Comparison of ENCODE assay signal across 16 cellular contexts in the genomic region with DNA sequence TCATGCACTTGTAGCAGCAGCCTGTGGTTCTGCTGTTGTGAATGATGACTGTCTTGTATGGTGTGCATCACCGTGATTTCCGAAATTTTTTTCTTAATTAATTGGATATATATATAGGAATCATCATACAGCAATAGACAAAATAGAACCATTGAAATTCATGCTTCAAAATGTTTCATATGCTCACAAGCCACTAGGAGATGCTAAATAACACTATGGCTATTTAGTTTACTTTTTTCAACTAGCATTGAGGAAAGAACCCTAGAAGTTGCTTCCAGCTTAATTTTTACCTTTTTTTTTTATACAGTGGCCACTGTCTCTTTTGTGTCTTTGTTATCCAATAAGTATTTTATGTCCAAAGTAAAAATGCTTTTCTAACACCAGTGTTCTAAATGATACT.
A peak's percentile ranks its signal among the peaks of the same experiment; 100 is the strongest.
DNase-seq lines count a peak whose midpoint lies in the region; ATAC-seq, FAIRE-seq and TF ChIP-seq lines count a peak whose summit lies in the region.
"Had no signal": no experiment of that assay in that cellular context is flagged by ENCODE, and none has a peak within 500 bp of the region (broad histone marks: within the 10 kb centered on the region; RNA-seq: fewer than 3 reads in every experiment).

No MANE protein-coding gene starts in this region.

- H3K4me3 ChIP-seq in BE2C (ENCODE audit: low read depth, low read length) (no peak overlapping the region), IMR-90 (ENCODE audit: insufficient read depth, low read depth, low read length) (no peak overlapping the region), keratinocyte (ENCODE audit: control insufficient read depth in 2 of 3, extremely low read depth in 1 of 3, insufficient read depth in 2 of 3, low read depth in 1 of 3, low read length in 3 of 3) (no peak overlapping the region), kidney (ENCODE audit: low read length in 2 of 2) (no peak overlapping the region)
- H3K4me3 ChIP-seq: BLaER1 treated with 17β-estradiol and CSF1 and Interleukin-3, amounts not matched to agents 10 nM and 100 nM; heart left ventricle; SJSA1 had no signal

- no peak overlapping the region for H2BK120ac ChIP-seq in IMR-90 (ENCODE audit: low read depth, low read length)

- no peak overlapping the region for H2AK9ac ChIP-seq in IMR-90 (replicated peaks; ENCODE audit: low read depth, low read length, poor library complexity)

- no peak overlapping the region for H3K4ac ChIP-seq in IMR-90 (ENCODE audit: low read depth, low read length)

- no peak overlapping the region for H4K91ac ChIP-seq in IMR-90 (ENCODE audit: insufficient read depth, low read depth, low read length)

- no peaks in the 10 kb centered on the region for H3K79me1 ChIP-seq in IMR-90 (ENCODE audit: low read depth in 1 of 2, low read length in 2 of 2)

- no peak for DNase-seq in BE2C
- DNase-seq in IMR-90: peak; percentile 25
- DNase-seq in astrocyte of the hippocampus (ENCODE audit: low read depth, low spot score): peak; percentile 16
- DNase-seq in keratinocyte (ENCODE audit: low read depth, low spot score): no peak
- no peak for DNase-seq in kidney
- DNase-seq in globus pallidus (ENCODE audit: low spot score): no peak
- no peak for DNase-seq in NCI-H1930 (lab: John Stamatoyannopoulos, UW)
- DNase-seq: activated CD8-positive, alpha-beta T cell treated with anti-CD3 and anti-CD28 coated beads for 36 hours; aorta; effector CD8-positive, alpha-beta T cell; heart left ventricle; posterior cingulate gyrus had no signal

- H3K18ac ChIP-seq in IMR-90 (ENCODE audit: low read depth, low read length): no peak overlapping the region

- FAIRE-seq in keratinocyte (lab: Jason Lieb, UNC): no peak
- FAIRE-seq in kidney (lab: Jason Lieb, UNC): no peak
- FAIRE-seq: TTC549 had no signal

- no TSS peak for BruUV-seq in IMR-90 (replicated peaks; lab: Mats Ljungman, UMichigan)

- ATAC-seq in IMR-90 (ENCODE audit: low read depth) (no peak), HG02571 (IDR thresholded peaks at IDR 0.05; ENCODE audit: unreplicated experiment) (no peak)
- ATAC-seq: activated CD8-positive, alpha-beta T cell treated with anti-CD3 and anti-CD28 coated beads for 36 hours; heart left ventricle had no signal

- H2BK15ac ChIP-seq in IMR-90 (ENCODE audit: low read depth, low read length): no peak overlapping the region

- H3K9me1 ChIP-seq in IMR-90 (ENCODE audit: insufficient read depth, low read length) (no peaks in the 10 kb centered on the region), keratinocyte (ENCODE audit: control insufficient read depth, extremely low read depth, insufficient read depth, low read length) (no peaks in the 10 kb centered on the region)

- intact Hi-C loops in IMR-90 (cut with micrococcal nuclease) (loop anchor here (1.0 to 10.0 kb wide), 2 partner anchors 568 to 1125 kb away; no protein-coding TSS in a partner anchor), kidney (cut with DNase I) (no loop called here)

- H3K9me3 ChIP-seq in BE2C (no peaks in the 10 kb centered on the region), IMR-90 (ENCODE audit: control insufficient read depth, insufficient read depth, low read length) (no peaks in the 10 kb centered on the region), keratinocyte (ENCODE audit: control insufficient read depth, low read depth, low read length) (no peaks in the 10 kb centered on the region), kidney (ENCODE audit: control insufficient read depth in 1 of 2, low read length in 2 of 2) (no peaks in the 10 kb centered on the region)
- H3K9me3 ChIP-seq: heart left ventricle, SJSA1 had no signal

- no peak overlapping the region for H3K4me2 ChIP-seq in IMR-90 (ENCODE audit: low read depth, low read length)
- no peak overlapping the region for H3K4me2 ChIP-seq in keratinocyte (ENCODE audit: control insufficient read depth, extremely low read depth, insufficient read depth, low read depth, low read length)
- H3K4me2 ChIP-seq: BLaER1 treated with 17β-estradiol and CSF1 and Interleukin-3, amounts not matched to agents 10 nM and 100 nM had no signal

- no peak overlapping the region for H3K23ac ChIP-seq in IMR-90 (ENCODE audit: low read depth, low read length)

- H2AFZ ChIP-seq in IMR-90 (replicated peaks; ENCODE audit: low read length, poor library complexity) (no peak overlapping the region), keratinocyte (ENCODE audit: control insufficient read depth, low read length) (no peak overlapping the region)

- in situ Hi-C loops in IMR-90 (cut with MboI; ENCODE audit: low sequenced_read_pairs): no loop called here

- no CpG with 5 or more reads among the region's 2 CpGs for WGBS in IMR-90 (ENCODE audit: extremely low coverage in 2 of 2, insufficient read length in 1 of 2), 2 experiments

- H4K5ac ChIP-seq in IMR-90 (ENCODE audit: low read depth, low read length): no peak overlapping the region

- H3K79me2 ChIP-seq in keratinocyte (ENCODE audit: control insufficient read depth, insufficient read depth, low read length): no peaks in the 10 kb centered on the region

- no peak overlapping the region for H2BK5ac ChIP-seq in IMR-90 (ENCODE audit: low read depth, low read length, poor library complexity, severe bottlenecking)

- CTCF ChIA-PET in IMR-90 (lab: Yijun Ruan, JAX): interaction anchor here (0.5 to 1.7 kb wide), 4 partner anchors 271 to 952 kb away, joined by 3 to 5 read pairs (median 4); no protein-coding TSS in a partner anchor

- no peak overlapping the region for H4K8ac ChIP-seq in IMR-90 (ENCODE audit: low read depth in 2 of 2, low read length in 2 of 2)

- H4K20me1 ChIP-seq in IMR-90 (ENCODE audit: insufficient read depth, low read length): no peaks in the 10 kb centered on the region
- H4K20me1 ChIP-seq in keratinocyte (ENCODE audit: control insufficient read depth, extremely low read depth, insufficient read depth, low read length): no peaks in the 10 kb centered on the region
- H4K20me1 ChIP-seq: BLaER1 treated with 17β-estradiol and CSF1 and Interleukin-3, amounts not matched to agents 10 nM and 100 nM had no signal

- H3K56ac ChIP-seq in IMR-90 (ENCODE audit: extremely low read depth, insufficient read depth, low read length): no peak overlapping the region

- POLR2A ChIA-PET in IMR-90 (lab: Charles Lee; ENCODE audit: unreplicated experiment): no interaction called here

- H3K9ac ChIP-seq in IMR-90 (ENCODE audit: low read depth, low read length) (no peak overlapping the region), keratinocyte (ENCODE audit: control insufficient read depth, extremely low read depth, insufficient read depth, low read length) (no peak overlapping the region), kidney (ENCODE audit: low read length in 2 of 2) (no peak overlapping the region)
- H3K9ac ChIP-seq: BLaER1 treated with 17β-estradiol and CSF1 and Interleukin-3, amounts not matched to agents 10 nM and 100 nM had no signal

- H3K4me1 ChIP-seq in BE2C (no peaks in the 10 kb centered on the region), IMR-90 (ENCODE audit: control insufficient read depth, insufficient read depth, low read length) (no peaks in the 10 kb centered on the region), keratinocyte (ENCODE audit: control insufficient read depth, extremely low read depth, insufficient read depth, low read length) (peaks cover 25% of the 10 kb centered on the region), kidney (ENCODE audit: control insufficient read depth in 1 of 2, insufficient read depth in 1 of 2, low read depth in 1 of 2, low read length in 2 of 2) (no peaks in the 10 kb centered on the region)

- H2BK20ac ChIP-seq in IMR-90 (ENCODE audit: low read depth, low read length): no peak overlapping the region

- H3K14ac ChIP-seq in IMR-90 (replicated peaks; ENCODE audit: low read depth, low read length): no peak overlapping the region

- H3K36me3 ChIP-seq in BE2C: no peaks in the 10 kb centered on the region
- H3K36me3 ChIP-seq in IMR-90 (ENCODE audit: control insufficient read depth, insufficient read depth, low read length): no peaks in the 10 kb centered on the region
- no peaks in the 10 kb centered on the region for H3K36me3 ChIP-seq in keratinocyte (ENCODE audit: control insufficient read depth in 2 of 2, extremely low read depth in 1 of 2, insufficient read depth in 2 of 2, low read length in 2 of 2)
- H3K36me3 ChIP-seq in kidney (ENCODE audit: control insufficient read depth in 1 of 2, insufficient read depth in 2 of 2, low read length in 2 of 2): no peaks in the 10 kb centered on the region
- H3K36me3 ChIP-seq: heart left ventricle, SJSA1 had no signal

- no peak for TF ChIP-seq POLR2A in IMR-90 (IDR thresholded peaks at IDR 0.05; ENCODE audit: low read depth, low read length)

- peak; percentile 40 for TF ChIP-seq RAD21 in IMR-90 (IDR thresholded peaks at IDR 0.05; ENCODE audit: low read length)

- dilution Hi-C loops in IMR-90 (cut with HindIII; ENCODE audit: low sequenced_read_pairs, unreplicated experiment) (no loop called here), keratinocyte (cut with MboI; ENCODE audit: extremely low pct_ligation_motif_present, low sequenced_read_pairs) (no loop called here)

- H3K27ac ChIP-seq in IMR-90 (ENCODE audit: insufficient read depth, low read length): no peak overlapping the region
- no peak overlapping the region for H3K27ac ChIP-seq in keratinocyte (ENCODE audit: control insufficient read depth, insufficient read depth, low read length)
- no peak overlapping the region for H3K27ac ChIP-seq in kidney (ENCODE audit: low read depth in 2 of 2, low read length in 2 of 2)
- H3K27ac ChIP-seq: BLaER1 treated with 17β-estradiol and CSF1 and Interleukin-3, amounts not matched to agents 10 nM and 100 nM; heart left ventricle; SJSA1 had no signal

- H2AK5ac ChIP-seq in IMR-90 (ENCODE audit: low read depth, low read length): no peak overlapping the region

- no peaks in the 10 kb centered on the region for H3K27me3 ChIP-seq in BE2C
- no peaks in the 10 kb centered on the region for H3K27me3 ChIP-seq in IMR-90 (ENCODE audit: control insufficient read depth, insufficient read depth, low read length)
- H3K27me3 ChIP-seq in keratinocyte (ENCODE audit: control insufficient read depth, extremely low read depth, insufficient read depth, low read length): no peaks in the 10 kb centered on the region
- H3K27me3 ChIP-seq: BLaER1 treated with 17β-estradiol and CSF1 and Interleukin-3, amounts not matched to agents 10 nM and 100 nM; heart left ventricle; SJSA1 had no signal

- TF ChIP-seq CTCF in BE2C (IDR thresholded peaks at IDR 0.05; ENCODE audit: low read depth, low read length): peak; percentile 28; the same call in 1 of the 2 replicates
- peak; percentile 47 for TF ChIP-seq CTCF in IMR-90 (conservative IDR thresholded peaks at IDR 0.05; ENCODE audit: low read depth, low read length)
- TF ChIP-seq CTCF in keratinocyte (optimal IDR thresholded peaks at IDR 0.05 in 1 of 3, IDR thresholded peaks at IDR 0.05 in 1 of 3, conservative IDR thresholded peaks at IDR 0.05 in 1 of 3; ENCODE audit: extremely low read depth in 1 of 3, insufficient read depth in 2 of 3, low read length in 3 of 3): peak in 2 of 3 experiments; percentile 12 to 28
- TF ChIP-seq CTCF in kidney (IDR thresholded peaks at IDR 0.05; ENCODE audit: borderline replicate concordance, extremely low read depth, insufficient read depth): no peak

TF ChIP-seq in IMR-90, 13 proteins besides CTCF, POLR2A, EP300 and RAD21 (continues in another document):
- no peak for TF ChIP-seq RCOR1 (IDR thresholded peaks at IDR 0.05; ENCODE audit: insufficient replicate concordance, low read length)

Comparison
In these comparisons a context has a peak if more than half of its experiments do, and no peak if none do; other contexts are left out.
1. DNase-seq: peak in IMR-90 (single experiment) and astrocyte of the hippocampus (single experiment); none in BE2C (single experiment), keratinocyte (single experiment), kidney (single experiment), globus pallidus (single experiment) and NCI-H1930 (0 of 2).